ENCODE assay signal across 8 cellular contexts in genomic region chr7:111855161-111855841, GRCh38.
DNase-seq lines count a peak whose midpoint lies in the region; ATAC-seq and TF ChIP-seq lines count a peak whose summit lies in the region.

No MANE protein-coding gene starts in this region.

- WGBS in psoas muscle, 3 donors = 51 to 70% (median 62%) methylated on average over 4 of the region's 4 CpGs

- POLR2A ChIA-PET in RWPE1 (lab: Yijun Ruan, JAX; ENCODE audit: low non-redundant PET) = no interaction called here

- H3K9me3 ChIP-seq in psoas muscle = no peaks in the 10 kb centered on the region

- peaks cover 2 to 5% of the 10 kb centered on the region in 2 donors for H3K36me3 ChIP-seq in psoas muscle (ENCODE audit: insufficient read depth in 1 of 2, low read depth in 1 of 2)

- intact Hi-C loops in psoas muscle (cut with DNase I) = loop anchor here (10.0 kb wide), 2 partner anchors 100 to 110 kb away; no protein-coding TSS in a partner anchor

- TF ChIP-seq CTCF in RWPE1 (conservative IDR thresholded peaks at IDR 0.05; ENCODE audit: low read depth) (peak; percentile 42), fibroblast of pulmonary artery (IDR thresholded peaks at IDR 0.05; ENCODE audit: low read length, missing control alignments) (peak; percentile 82), psoas muscle (IDR thresholded peaks at IDR 0.05) (peak; percentile 18)

- no peaks in the 10 kb centered on the region for H3K4me1 ChIP-seq in psoas muscle

- DNase-seq in DMS53 treated with DMSO at 0.1 percent for 48 hours (lab: John Stamatoyannopoulos, UW; ENCODE audit: unreplicated experiment) (peak; percentile 60), RWPE1 (ENCODE audit: low spot score) (peak; percentile 27), fibroblast of pulmonary artery (ENCODE audit: low read depth) (peak; percentile 89), psoas muscle (no peak), cortex of kidney (lab: John Stamatoyannopoulos, UW) (no peak), T-helper 9 cell (no peak)

- H3K4me3 ChIP-seq in fibroblast of pulmonary artery (replicated peaks; ENCODE audit: low read depth, low read length) (no peak overlapping the region), psoas muscle (no peak overlapping the region)

- ATAC-seq in GM19324 (IDR thresholded peaks at IDR 0.05; ENCODE audit: low FRiP score, unreplicated experiment) (peak; percentile 78), HG03520 (IDR thresholded peaks at IDR 0.05; ENCODE audit: unreplicated experiment) (peak; percentile 83), psoas muscle (peak in 3 of 4 donors; percentile 43 to 71 (median 67))

- CTCF ChIA-PET in RWPE1 (lab: Yijun Ruan, JAX) = interaction anchor here (0.6 to 4.0 kb wide), 12 partner anchors 8 to 560 kb away, joined by 3 to 22 read pairs (median 3); no protein-coding TSS in a partner anchor

- no peak overlapping the region for H3K27ac ChIP-seq in RWPE1
- no peak overlapping the region for H3K27ac ChIP-seq in psoas muscle

- no peaks in the 10 kb centered on the region for H3K27me3 ChIP-seq in psoas muscle (ENCODE audit: insufficient read depth in 3 of 3, low read length in 2 of 3)

Comparison
In these comparisons a context has a peak if more than half of its experiments do, and no peak if none do; other contexts are left out.
1. DNase-seq: peak in DMS53 treated with DMSO at 0.1 percent for 48 hours (single experiment), RWPE1 (single experiment) and fibroblast of pulmonary artery (single experiment); none in psoas muscle (0 of 2), cortex of kidney (single experiment) and T-helper 9 cell (single experiment).
2. CTCF ChIP-seq: peak in every context shown above with its lines; median percentile 82 in fibroblast of pulmonary artery; 42 in RWPE1; 18 in psoas muscle.
3. Peak in every context shown above with its lines, with median percentiles within 50 percentile points of each other: ATAC-seq.